In the genomic region with DNA sequence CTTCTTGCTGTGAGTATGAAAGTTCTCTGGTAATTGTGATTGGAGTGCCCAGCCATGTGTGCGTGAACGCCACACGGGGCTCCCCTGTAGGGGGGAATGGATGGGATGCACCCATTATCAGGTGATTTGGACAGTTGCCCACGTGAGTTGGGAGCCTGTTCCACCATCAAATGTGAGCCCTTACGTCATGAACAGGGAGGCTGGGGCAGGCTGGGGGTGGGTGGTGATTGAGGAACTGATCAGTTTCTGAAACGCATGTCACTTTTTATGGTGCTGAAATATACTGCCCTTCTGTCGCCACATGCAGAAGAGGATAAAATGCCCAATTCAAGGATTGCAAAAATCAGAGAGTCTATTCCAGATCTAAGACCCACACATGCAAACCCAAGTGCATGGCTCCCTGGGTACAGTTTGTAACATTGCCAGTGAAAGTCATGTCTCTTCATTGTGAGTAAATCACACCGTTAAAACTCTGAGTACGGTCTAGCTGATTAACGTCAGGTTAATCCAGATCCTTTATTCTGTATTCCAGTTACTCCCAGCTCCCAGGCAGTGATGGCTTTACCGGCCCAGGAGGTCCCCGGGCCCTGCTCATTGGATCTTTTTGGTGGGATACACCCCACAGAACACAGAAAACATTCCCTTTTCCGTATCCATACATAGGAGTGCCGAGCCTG, we compare ENCODE assay signal across 10 cellular contexts.
DNase-seq lines count a peak whose midpoint lies in the region; ATAC-seq and TF ChIP-seq lines count a peak whose summit lies in the region.
"Had no signal": no experiment of that assay in that cellular context is flagged by ENCODE, and none has a peak within 500 bp of the region (broad histone marks: within the 10 kb centered on the region; RNA-seq: fewer than 3 reads in every experiment).

No MANE protein-coding gene starts in this region.

- no peak for TF ChIP-seq POLR2A in esophagus muscularis mucosa (IDR thresholded peaks at IDR 0.05; ENCODE audit: low read depth)

- 50% methylated on average over 14 of the region's 14 CpGs for WGBS in esophagus muscularis mucosa

- peak; percentile 68 for DNase-seq in GM13976 (ENCODE audit: low spot score)
- DNase-seq in esophagus muscularis mucosa (ENCODE audit: extremely low spot score) = no peak
- DNase-seq in NCI-H526 (lab: John Stamatoyannopoulos, UW) = no peak
- no peak for DNase-seq in caudate nucleus (lab: John Stamatoyannopoulos, UW)
- DNase-seq in activated T-helper 1 cell treated with anti-CD3 and anti-CD28 coated beads, Interleukin-12 subunit alpha, Interleukin-12 subunit beta, Interleukin-2, Interleukin-4 antibody, amounts not matched to agents 30 ng/mL and 10 ng/mL and 1 ng/mL, durations not matched to agents 14 hours and 24 hours and 36 hours (ENCODE audit: low spot score) = no peak
- DNase-seq in NCI-H128 (lab: John Stamatoyannopoulos, UW; ENCODE audit: unreplicated experiment) = no peak
- DNase-seq: DND-41, retina had no signal

- intact Hi-C loops in esophagus muscularis mucosa (cut with DNase I) = no loop called here
- intact Hi-C loops in activated T-helper 1 cell treated with anti-CD3 and anti-CD28 coated beads, Interleukin-12 subunit alpha, Interleukin-12 subunit beta, Interleukin-2, Interleukin-4 antibody, amounts not matched to agents 30 ng/mL and 10 ng/mL and 1 ng/mL, durations not matched to agents 14 hours and 24 hours and 36 hours (cut with micrococcal nuclease) = no loop called here

- peaks cover 4% of the 10 kb centered on the region for H3K4me1 Mint-ChIP-seq in activated T-helper 1 cell treated with anti-CD3 and anti-CD28 coated beads, Interleukin-12 subunit alpha, Interleukin-12 subunit beta, Interleukin-2, Interleukin-4 antibody, amounts not matched to agents 30 ng/mL and 10 ng/mL and 1 ng/mL, durations not matched to agents 14 hours and 24 hours and 36 hours (ENCODE audit: low read depth)

- peaks cover 6% of the 10 kb centered on the region for H3K27me3 Mint-ChIP-seq in activated T-helper 1 cell treated with anti-CD3 and anti-CD28 coated beads, Interleukin-12 subunit alpha, Interleukin-12 subunit beta, Interleukin-2, Interleukin-4 antibody, amounts not matched to agents 30 ng/mL and 10 ng/mL and 1 ng/mL, durations not matched to agents 14 hours and 24 hours and 36 hours (ENCODE audit: insufficient read depth)

- no peak overlapping the region for H3K4me3 ChIP-seq in esophagus muscularis mucosa

- ATAC-seq in GM21367 (IDR thresholded peaks at IDR 0.05; ENCODE audit: unreplicated experiment) (peak; percentile 39), HG03196 (IDR thresholded peaks at IDR 0.05; ENCODE audit: unreplicated experiment) (peak; percentile 32)

- H3K9me3 ChIP-seq in esophagus muscularis mucosa = no peaks in the 10 kb centered on the region

- H3K9me3 Mint-ChIP-seq in activated T-helper 1 cell treated with anti-CD3 and anti-CD28 coated beads, Interleukin-12 subunit alpha, Interleukin-12 subunit beta, Interleukin-2, Interleukin-4 antibody, amounts not matched to agents 30 ng/mL and 10 ng/mL and 1 ng/mL, durations not matched to agents 14 hours and 24 hours and 36 hours = no peaks in the 10 kb centered on the region

- H3K36me3 Mint-ChIP-seq in activated T-helper 1 cell treated with anti-CD3 and anti-CD28 coated beads, Interleukin-12 subunit alpha, Interleukin-12 subunit beta, Interleukin-2, Interleukin-4 antibody, amounts not matched to agents 30 ng/mL and 10 ng/mL and 1 ng/mL, durations not matched to agents 14 hours and 24 hours and 36 hours (ENCODE audit: low read depth) = no peaks in the 10 kb centered on the region

- H3K4me3 Mint-ChIP-seq in activated T-helper 1 cell treated with anti-CD3 and anti-CD28 coated beads, Interleukin-12 subunit alpha, Interleukin-12 subunit beta, Interleukin-2, Interleukin-4 antibody, amounts not matched to agents 30 ng/mL and 10 ng/mL and 1 ng/mL, durations not matched to agents 14 hours and 24 hours and 36 hours = no peak overlapping the region

- no peak for TF ChIP-seq EP300 in esophagus muscularis mucosa (IDR thresholded peaks at IDR 0.05)

- no peak overlapping the region for H3K27ac Mint-ChIP-seq in activated T-helper 1 cell treated with anti-CD3 and anti-CD28 coated beads, Interleukin-12 subunit alpha, Interleukin-12 subunit beta, Interleukin-2, Interleukin-4 antibody, amounts not matched to agents 30 ng/mL and 10 ng/mL and 1 ng/mL, durations not matched to agents 14 hours and 24 hours and 36 hours

- H3K4me1 ChIP-seq in esophagus muscularis mucosa = peaks cover 0 to 20% (median 17%) of the 10 kb centered on the region in 4 donors

- peaks cover 57 to 100% (median 97%) of the 10 kb centered on the region in 4 donors for H3K36me3 ChIP-seq in esophagus muscularis mucosa

- TF ChIP-seq CTCF in GM13976 (IDR thresholded peaks at IDR 0.05; ENCODE audit: borderline replicate concordance, control extremely low read depth, extremely low read depth, insufficient read depth, missing control alignments) = no peak
- TF ChIP-seq CTCF in esophagus muscularis mucosa (IDR thresholded peaks at IDR 0.05) = no peak

- H3K27ac ChIP-seq in esophagus muscularis mucosa (replicated peaks in 1 of 4) (peak overlapping the region; percentile 11 to 68 (median 38)), caudate nucleus (ENCODE audit: low read depth, low read length) (no peak overlapping the region)

- H3K27me3 ChIP-seq in esophagus muscularis mucosa = no peaks in the 10 kb centered on the region

- in situ Hi-C loops in GM13976 (cut with MboI; ENCODE audit: low sequenced_read_pairs, unreplicated experiment) = loop anchor here (25.0 kb wide), 1 partner anchor 341 kb away; no protein-coding TSS in a partner anchor
